Comparison of ENCODE assay signal across 24 cellular contexts in the genomic region with DNA sequence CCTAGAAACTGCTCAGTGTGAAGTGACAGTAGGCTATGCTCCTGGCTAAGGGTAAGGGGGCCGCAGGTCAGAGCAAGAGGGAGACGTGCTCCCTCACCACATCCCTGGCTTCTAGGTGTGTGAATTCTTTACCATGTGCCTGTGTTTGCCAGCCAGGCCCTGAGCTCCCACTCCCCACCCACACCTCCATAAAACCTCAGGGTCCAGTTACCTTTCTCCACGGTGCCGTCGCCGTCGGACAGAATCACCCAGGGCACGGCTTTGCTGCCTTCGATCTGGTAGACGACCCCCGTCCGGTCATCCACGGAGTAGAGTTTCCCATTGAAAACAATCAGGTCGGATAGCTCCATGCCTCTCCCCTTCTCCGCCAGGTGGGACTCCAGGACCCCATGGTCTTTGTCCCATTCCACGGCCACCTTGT. TPM values are rescaled to one million over a fixed set of nuclear protein-coding genes. Genes with fewer than 3 reads are reported as not detected.
DNase-seq lines count a peak whose midpoint lies in the region; ATAC-seq, FAIRE-seq and TF ChIP-seq lines count a peak whose summit lies in the region.
"Had no signal": no experiment of that assay in that cellular context is flagged by ENCODE, and none has a peak within 500 bp of the region (broad histone marks: within the 10 kb centered on the region; RNA-seq: fewer than 3 reads in every experiment).

No MANE protein-coding gene starts in this region.

- TF ChIP-seq CTCF in heart right ventricle (IDR thresholded peaks at IDR 0.05) (no peak), pancreas (IDR thresholded peaks at IDR 0.05) (no peak)

- H3K27ac Mint-ChIP-seq in immature natural killer cell, result no peak overlapping the region
- H3K27ac Mint-ChIP-seq: activated CD4-positive, alpha-beta T cell treated with anti-CD3 and anti-CD28 coated beads, Interleukin-2, amount 10 ng/mL, durations not matched to agents 24 days and 14 days; activated naive CD4-positive, alpha-beta T cell treated with anti-CD3 and anti-CD28 coated beads, Interleukin-2, amount 50 U/mL, for 72 hours; CD4-positive, alpha-beta T cell; stimulated activated naive B cell treated with anti-CD40 and anti-IgM and Interleukin-4, amounts not matched to agents 10 μg/mL and 1 μg/mL and 100 μg/mL, for 72 hours had no signal

- H3K4me1 Mint-ChIP-seq in immature natural killer cell, result peaks cover 3 to 13% of the 10 kb centered on the region in 2 donors

- peaks cover 3 to 14% (median 10%) of the 10 kb centered on the region in 3 donors for H3K36me3 Mint-ChIP-seq in immature natural killer cell

- H3K27ac ChIP-seq in right cardiac atrium (ENCODE audit: low read length), result no peak overlapping the region
- H3K27ac ChIP-seq in heart right ventricle, result no peak overlapping the region
- H3K27ac ChIP-seq in epithelial cell of prostate, result peak overlapping the region; percentile 80
- H3K27ac ChIP-seq in pancreas, result peak overlapping the region in 3 of 4 donors; percentile 3 to 39 (median 15)

- H3K9me3 ChIP-seq in right cardiac atrium (ENCODE audit: control insufficient read depth, low read length), result no peaks in the 10 kb centered on the region
- no peaks in the 10 kb centered on the region for H3K9me3 ChIP-seq in heart right ventricle
- H3K9me3 ChIP-seq in pancreas, result no peaks in the 10 kb centered on the region
- H3K9me3 ChIP-seq: SK-N-SH had no signal

- DNase-seq in right cardiac atrium, result peak in 2 of 3 donors; percentile 52 to 53
- no peak for DNase-seq in heart right ventricle
- no peak for DNase-seq in epithelial cell of prostate (ENCODE audit: low read depth, low spot score)
- DNase-seq in pancreas, result peak in 3 of 6 donors; percentile 14 to 43 (median 36)
- DNase-seq in immature natural killer cell, result no peak
- DNase-seq in activated effector memory CD4-positive, alpha-beta T cell treated with anti-CD3 and anti-CD28 coated beads, Interleukin-2, amount 50 U/mL, for 16 hours, result no peak
- no peak for DNase-seq in HUDEP-2 (lab: John Stamatoyannopoulos, UW; ENCODE audit: unreplicated experiment in 76 of 76)
- DNase-seq: ACHN; activated CD4-positive, alpha-beta T cell treated with anti-CD3 and anti-CD28 coated beads, Interleukin-2, amount 10 ng/mL, durations not matched to agents 24 days and 14 days; activated T-cell treated with anti-CD3 and anti-CD28 coated beads for 4 hours; CD4-positive, alpha-beta T cell; dermis blood vessel endothelial cell; DMS79 treated with DMSO at 0.1 percent for 48 hours; NCI-H1105; NCI-H526; occipital lobe; stimulated activated naive B cell treated with anti-CD40 and anti-IgM and Interleukin-4, amounts not matched to agents 10 μg/mL and 1 μg/mL and 100 μg/mL, for 72 hours had no signal

- no peaks in the 10 kb centered on the region for H3K9me3 Mint-ChIP-seq in immature natural killer cell
- H3K9me3 Mint-ChIP-seq: activated CD4-positive, alpha-beta T cell treated with anti-CD3 and anti-CD28 coated beads, Interleukin-2, amount 10 ng/mL, durations not matched to agents 24 days and 14 days; activated naive CD4-positive, alpha-beta T cell treated with anti-CD3 and anti-CD28 coated beads, Interleukin-2, amount 50 U/mL, for 72 hours; CD4-positive, alpha-beta T cell; stimulated activated naive B cell treated with anti-CD40 and anti-IgM and Interleukin-4, amounts not matched to agents 10 μg/mL and 1 μg/mL and 100 μg/mL, for 72 hours had no signal

- 95% methylated on average over 16 of the region's 16 CpGs for WGBS in right cardiac atrium
- 94 to 97% methylated on average over 16 of the region's 16 CpGs for WGBS in heart right ventricle, 2 donors
- WGBS in pancreas, 2 donors, result 95 to 98% methylated on average over 16 of the region's 16 CpGs

- FAIRE-seq in pancreas (lab: Jason Lieb, UNC), result no peak
- FAIRE-seq: H1, urothelium cell line had no signal

- H3K4me3 Mint-ChIP-seq in immature natural killer cell, result no peak overlapping the region
- H3K4me3 Mint-ChIP-seq: activated CD4-positive, alpha-beta T cell treated with anti-CD3 and anti-CD28 coated beads, Interleukin-2, amount 10 ng/mL, durations not matched to agents 24 days and 14 days; brain; CD4-positive, alpha-beta T cell; stimulated activated naive B cell treated with anti-CD40 and anti-IgM and Interleukin-4, amounts not matched to agents 10 μg/mL and 1 μg/mL and 100 μg/mL, for 72 hours had no signal

- peaks cover 0 to 8% (median 2%) of the 10 kb centered on the region in 3 donors for H3K27me3 Mint-ChIP-seq in immature natural killer cell (ENCODE audit: low read depth in 3 of 3)
- H3K27me3 Mint-ChIP-seq: activated CD4-positive, alpha-beta T cell treated with anti-CD3 and anti-CD28 coated beads, Interleukin-2, amount 10 ng/mL, durations not matched to agents 24 days and 14 days; brain; CD4-positive, alpha-beta T cell; stimulated activated naive B cell treated with anti-CD40 and anti-IgM and Interleukin-4, amounts not matched to agents 10 μg/mL and 1 μg/mL and 100 μg/mL, for 72 hours had no signal

- H3K36me3 ChIP-seq in heart right ventricle, result peaks cover 0 to 86% (median 20%) of the 10 kb centered on the region in 9 donors
- peaks cover 0 to 17% (median 0%) of the 10 kb centered on the region in 3 donors for H3K36me3 ChIP-seq in pancreas

- H3K27me3 ChIP-seq in right cardiac atrium (ENCODE audit: control insufficient read depth, insufficient read depth) (no peaks in the 10 kb centered on the region), heart right ventricle (no peaks in the 10 kb centered on the region), pancreas (no peaks in the 10 kb centered on the region)

- H3K4me3 ChIP-seq in right cardiac atrium (ENCODE audit: low read length) (no peak overlapping the region), heart right ventricle (no peak overlapping the region), pancreas (no peak overlapping the region)

- H3K4me1 ChIP-seq in right cardiac atrium (ENCODE audit: control insufficient read depth, insufficient read depth, low read length), result peaks cover 6% of the 10 kb centered on the region
- H3K4me1 ChIP-seq in heart right ventricle, result peaks cover 0 to 40% (median 20%) of the 10 kb centered on the region in 9 donors
- H3K4me1 ChIP-seq in pancreas, result peaks cover 8 to 13% (median 10%) of the 10 kb centered on the region in 3 donors

- intact Hi-C loops in right cardiac atrium (cut with DNase I) (loop anchor here in 1 of 4 donors (10.0 kb wide), 1 partner anchor 398 kb away; no protein-coding TSS in a partner anchor), heart right ventricle (cut with DNase I) (loop anchor here in 2 of 10 donors (10.0 kb wide), 2 partner anchors 48 to 398 kb away; no protein-coding TSS in a partner anchor), pancreas (cut with DNase I) (no loop called here)

- ATAC-seq in right cardiac atrium (no peak), heart right ventricle (no peak), pancreas (no peak), HG03139 (IDR thresholded peaks at IDR 0.05; ENCODE audit: unreplicated experiment) (no peak)
- ATAC-seq: activated naive CD4-positive, alpha-beta T cell treated with anti-CD3 and anti-CD28 coated beads, Interleukin-2, amount 50 U/mL, for 72 hours; stimulated activated naive B cell treated with anti-CD40 and anti-IgM and Interleukin-4, amounts not matched to agents 10 μg/mL and 1 μg/mL and 100 μg/mL, for 72 hours had no signal

RNA-seq across cellular contexts. Expression of a gene that starts 12.8 kb away (rescaled TPM):
- total RNA-seq in right cardiac atrium, result 10 to 100 TPM; 28.1 to 38.8 (median 33.3) TPM
- 13.6 TPM for polyA plus RNA-seq in right cardiac atrium
- 10 to 100 TPM; 19.9 to 33.4 (median 24.4) TPM for total RNA-seq in heart right ventricle
- 10 to 100 TPM in 1 of 2 donors, 1 to 10 TPM in 1; 4.1 to 16.7 TPM for polyA plus RNA-seq in heart right ventricle
- 10 to 100 TPM; 20.7 to 45.0 (median 29.3) TPM for total RNA-seq in pancreas
- polyA plus RNA-seq in pancreas, result 10 to 100 TPM in 1 of 2 donors, 1 to 10 TPM in 1; 7.4 to 10.7 TPM
- polyA plus RNA-seq in immature natural killer cell, result 1 to 10 TPM; 3.7 to 7.2 (median 4.6) TPM

RNA-seq across cellular contexts. Expression of a gene that starts 17.1 kb away (rescaled TPM):
- total RNA-seq in right cardiac atrium (100 to 1,000 TPM; 439 to 581 (median 506) TPM), heart right ventricle (100 to 1,000 TPM; 362 to 852 (median 568) TPM), pancreas (100 to 1,000 TPM in 2 of 6 donors, 10 to 100 TPM in 4; 35.3 to 169 (median 71.4) TPM)
- polyA plus RNA-seq in right cardiac atrium (397 TPM), heart right ventricle (100 to 1,000 TPM; 196 to 268 TPM), pancreas (100 to 1,000 TPM in 1 of 2 donors, 10 to 100 TPM in 1; 80.1 to 102 TPM), immature natural killer cell (10 to 100 TPM in 1 of 3 donors, 1 to 10 TPM in 2; 3.4 to 10.2 (median 3.6) TPM)

RNA-seq across cellular contexts. Expression of a gene that starts 27.2 kb away (rescaled TPM):
- 100 to 1,000 TPM; 232 to 655 (median 355) TPM for total RNA-seq in right cardiac atrium
- polyA plus RNA-seq in right cardiac atrium, result 286 TPM
- total RNA-seq in heart right ventricle, result 100 to 1,000 TPM in 3 of 10 donors, 10 to 100 TPM in 7; 29.3 to 685 (median 62.8) TPM
- 100 to 1,000 TPM; 108 to 224 TPM for polyA plus RNA-seq in heart right ventricle
- total RNA-seq in pancreas, result 10 to 100 TPM in 2 of 6 donors, 1 to 10 TPM in 4; 5.3 to 17.9 (median 6.7) TPM
- polyA plus RNA-seq in pancreas, result 10 to 100 TPM in 1 of 2 donors, 1 to 10 TPM in 1; 9.4 to 31.2 TPM
- polyA plus RNA-seq in immature natural killer cell, result not detected
- total RNA-seq: activated CD4-positive, alpha-beta T cell treated with anti-CD3 and anti-CD28 coated beads, Interleukin-2, amount 10 ng/mL, durations not matched to agents 24 days and 14 days; activated naive CD4-positive, alpha-beta T cell treated with anti-CD3 and anti-CD28 coated beads, Interleukin-2, amount 50 U/mL, for 72 hours; CD4-positive, alpha-beta T cell; OCI-LY7 had no signal

Comparison
In these comparisons a context has a peak if more than half of its experiments do, and no peak if none do; other contexts are left out.
1. DNase-seq: peak in right cardiac atrium (2 of 3); none in heart right ventricle (0 of 2), epithelial cell of prostate (single experiment), immature natural killer cell (0 of 3), activated effector memory CD4-positive, alpha-beta T cell treated with anti-CD3 and anti-CD28 coated beads, Interleukin-2, amount 50 U/mL, for 16 hours (single experiment) and HUDEP-2 (0 of 76).
2. H3K27ac ChIP-seq: peak in epithelial cell of prostate (single experiment) and pancreas (3 of 4); none in right cardiac atrium (single experiment) and heart right ventricle (0 of 10).
3. RNA of a gene that starts 17.1 kb away (polyA plus RNA-seq): 397 TPM in right cardiac atrium (single experiment), 196 to 268 TPM in heart right ventricle and 80.1 to 102 TPM in pancreas; 3.4 to 10.2 TPM in immature natural killer cell; every median in the first group is over 4 times any median in the second.
4. RNA of a gene that starts 27.2 kb away (polyA plus RNA-seq): 286 TPM in right cardiac atrium (single experiment), 108 to 224 TPM in heart right ventricle and 9.4 to 31.2 TPM in pancreas; not detected in immature natural killer cell; every median in the first group is over 10 times any median in the second.